Comparison of ENCODE assay signal across 16 cellular contexts in genomic region chr17:56153215-56153614, GRCh38. TPM values are rescaled to one million over a fixed set of nuclear protein-coding genes. Genes with fewer than 3 reads are reported as not detected.
DNase-seq lines count a peak whose midpoint lies in the region; ATAC-seq, FAIRE-seq and TF ChIP-seq lines count a peak whose summit lies in the region.
"Had no signal": no experiment of that assay in that cellular context is flagged by ENCODE, and none has a peak within 500 bp of the region (broad histone marks: within the 10 kb centered on the region; RNA-seq: fewer than 3 reads in every experiment).

Gene ANKFN1 (plus strand): TSS chr17:56153475. CDS start chr17:56212668, 59,193 bp downstream.

- H3K18ac ChIP-seq in IMR-90 (ENCODE audit: low read depth, low read length): no peak within 1 kb of the TSS; the same call in 1 of the 2 replicates

- H3K9me2 ChIP-seq in hepatocyte (replicated peaks; ENCODE audit: insufficient read depth): no peaks in the 10 kb centered on the region

- H2AK5ac ChIP-seq in IMR-90 (ENCODE audit: low read depth, low read length): 0 out of 2 replicates have a peak within 1 kb of the TSS, but pooled peaks have one; percentile 3

- no peak within 1 kb of the TSS for H3K4me3 ChIP-seq in IMR-90 (ENCODE audit: insufficient read depth, low read depth, low read length)
- no peak within 1 kb of the TSS for H3K4me3 ChIP-seq in hepatocyte
- no peak within 1 kb of the TSS for H3K4me3 ChIP-seq in smooth muscle cell

- no peaks in the 10 kb centered on the region for H3K36me3 ChIP-seq in IMR-90 (ENCODE audit: control insufficient read depth, insufficient read depth, low read length)
- H3K36me3 ChIP-seq in hepatocyte (replicated peaks; ENCODE audit: insufficient read depth, low read depth): no peaks in the 10 kb centered on the region
- H3K36me3 ChIP-seq in smooth muscle cell (ENCODE audit: low read depth): no peaks in the 10 kb centered on the region

- H3K79me2 ChIP-seq in hepatocyte (no peaks in the 10 kb centered on the region), smooth muscle cell (ENCODE audit: low read depth) (no peaks in the 10 kb centered on the region)

- TF ChIP-seq CTCF in IMR-90 (conservative IDR thresholded peaks at IDR 0.05; ENCODE audit: low read depth, low read length) (no peak), hepatocyte (IDR thresholded peaks at IDR 0.05; ENCODE audit: poor library complexity) (no peak), smooth muscle cell (IDR thresholded peaks at IDR 0.05; ENCODE audit: borderline replicate concordance, insufficient read depth, poor library complexity, severe bottlenecking) (no peak)

- intact Hi-C loops in IMR-90 (cut with micrococcal nuclease) (no loop called here), Right ventricle myocardium superior (cut with DNase I) (no loop called here)

- H3K23ac ChIP-seq in IMR-90 (ENCODE audit: low read depth, low read length): no peak within 1 kb of the TSS

- no peak within 1 kb of the TSS for H2BK5ac ChIP-seq in IMR-90 (ENCODE audit: low read depth, low read length, poor library complexity, severe bottlenecking)

- no peak within 1 kb of the TSS; the same call in 2 of the 3 replicates for H2BK15ac ChIP-seq in IMR-90 (ENCODE audit: low read depth, low read length)

- no peaks in the 10 kb centered on the region for H3K79me1 ChIP-seq in IMR-90 (ENCODE audit: low read depth in 1 of 2, low read length in 2 of 2)

- FAIRE-seq in GM12892 (lab: Jason Lieb, UNC): no peak

- 0 out of 4 replicates have a peak within 1 kb of the TSS, but pooled peaks of 1 of the 2 experiments have one; percentile 4 for H4K8ac ChIP-seq in IMR-90 (ENCODE audit: low read depth in 2 of 2, low read length in 2 of 2)

- CTCF ChIA-PET in IMR-90 (lab: Yijun Ruan, JAX): interaction anchor here (0.6 kb wide), 1 partner anchor 16 kb away, joined by 5 read pairs; no protein-coding TSS in a partner anchor
- CTCF ChIA-PET in T-cell (lab: Charles Lee): no interaction called here

- in situ Hi-C loops in IMR-90 (cut with MboI; ENCODE audit: low sequenced_read_pairs): no loop called here

- H3K9ac ChIP-seq in IMR-90 (ENCODE audit: low read depth, low read length): no peak within 1 kb of the TSS
- H3K9ac ChIP-seq in smooth muscle cell (ENCODE audit: low read depth): no peak within 1 kb of the TSS

- H3K27me3 Mint-ChIP-seq in T-cell: peaks cover 3 to 7% of the 10 kb centered on the region in 2 donors

- H3K9me3 Mint-ChIP-seq in T-cell: no peaks in the 10 kb centered on the region

- H3K4me3 Mint-ChIP-seq in T-cell: no peak within 1 kb of the TSS
- H3K4me3 Mint-ChIP-seq: CD8-positive, alpha-beta memory T cell had no signal

- H4K5ac ChIP-seq in IMR-90 (ENCODE audit: low read depth, low read length): no peak within 1 kb of the TSS

- TF ChIP-seq POLR2A in IMR-90 (IDR thresholded peaks at IDR 0.05; ENCODE audit: low read depth, low read length): no peak
- no peak for TF ChIP-seq POLR2A in GM12892 (IDR thresholded peaks at IDR 0.05; ENCODE audit: low read depth, low read length)

- TF ChIP-seq RAD21 in IMR-90 (IDR thresholded peaks at IDR 0.05; ENCODE audit: low read length): no peak

- ATAC-seq in IMR-90 (ENCODE audit: low read depth): no peak
- ATAC-seq in Right ventricle myocardium superior (ENCODE audit: poor library complexity): no peak
- no peak for ATAC-seq in T-cell (replicated peaks in 1 of 4)
- ATAC-seq: Panc1, Right ventricle myocardium inferior had no signal

- H3K9me3 ChIP-seq in IMR-90 (ENCODE audit: control insufficient read depth, insufficient read depth, low read length) (no peaks in the 10 kb centered on the region), hepatocyte (ENCODE audit: low read depth) (no peaks in the 10 kb centered on the region), smooth muscle cell (replicated peaks; ENCODE audit: low read depth) (no peaks in the 10 kb centered on the region)

- peak within 1 kb of the TSS; percentile 18; the same call in 1 of the 2 replicates for H2BK120ac ChIP-seq in IMR-90 (ENCODE audit: low read depth, low read length)

- H2AK9ac ChIP-seq in IMR-90 (replicated peaks; ENCODE audit: low read depth, low read length, poor library complexity): no peak within 1 kb of the TSS

- H3K4me1 ChIP-seq in IMR-90 (ENCODE audit: control insufficient read depth, insufficient read depth, low read length) (no peaks in the 10 kb centered on the region), hepatocyte (ENCODE audit: insufficient read depth) (peaks cover 25% of the 10 kb centered on the region), smooth muscle cell (ENCODE audit: low read depth) (peaks cover 24% of the 10 kb centered on the region)

- no peak within 1 kb of the TSS for H2BK20ac ChIP-seq in IMR-90 (ENCODE audit: low read depth, low read length)

- BruUV-seq in IMR-90 (replicated peaks; lab: Mats Ljungman, UMichigan): no TSS peak

- no peak for DNase-seq in IMR-90
- DNase-seq in astrocyte of the hippocampus (ENCODE audit: low read depth, low spot score): peak; percentile 52
- DNase-seq in hepatocyte (ENCODE audit: low spot score): no peak
- DNase-seq in smooth muscle cell (lab: John Stamatoyannopoulos, UW; ENCODE audit: unreplicated experiment): no peak
- DNase-seq in Right ventricle myocardium superior: no peak
- no peak for DNase-seq in T-cell
- DNase-seq in NCI-H2107 (lab: John Stamatoyannopoulos, UW): no peak
- no peak for DNase-seq in GM12892 (ENCODE audit: insufficient read length)
- DNase-seq: CD8-positive, alpha-beta memory T cell; H7; MV-4-11; NCI-H146; NCI-H446 treated with DMSO at 0.1 percent for 48 hours had no signal

- H3K4ac ChIP-seq in IMR-90 (ENCODE audit: low read depth, low read length): no peak within 1 kb of the TSS

- H3K4me2 ChIP-seq in IMR-90 (ENCODE audit: low read depth, low read length) (no peak within 1 kb of the TSS), hepatocyte (no peak within 1 kb of the TSS), smooth muscle cell (peak within 1 kb of the TSS; percentile 12)

- 0 out of 2 replicates have a peak within 1 kb of the TSS, but pooled peaks have one; percentile 23 for H3K14ac ChIP-seq in IMR-90 (replicated peaks; ENCODE audit: low read depth, low read length)

- WGBS in IMR-90 (ENCODE audit: extremely low coverage in 2 of 2, insufficient read length in 1 of 2), 2 experiments: 45% methylated on average over 3 of the region's 8 CpGs; no CpG with 5 or more reads in 1 of the 2 experiments
- WGBS in hepatocyte (ENCODE audit: low lambda C conversion rate, missing lambda C conversion rate): 74% methylated on average over 8 of the region's 8 CpGs
- WGBS in smooth muscle cell (ENCODE audit: low lambda C conversion rate): 77% methylated on average over 8 of the region's 8 CpGs

- no peak within 1 kb of the TSS for H4K91ac ChIP-seq in IMR-90 (ENCODE audit: insufficient read depth, low read depth, low read length)

- no peak within 1 kb of the TSS for H3K27ac Mint-ChIP-seq in T-cell

- H3F3A ChIP-seq in smooth muscle cell (ENCODE audit: low read depth): no peaks in the 10 kb centered on the region

- no peaks in the 10 kb centered on the region for H3K27me3 ChIP-seq in IMR-90 (ENCODE audit: control insufficient read depth, insufficient read depth, low read length)
- H3K27me3 ChIP-seq in hepatocyte: no peaks in the 10 kb centered on the region
- H3K27me3 ChIP-seq in smooth muscle cell (ENCODE audit: low read depth): no peaks in the 10 kb centered on the region

- dilution Hi-C loops in IMR-90 (cut with HindIII; ENCODE audit: low sequenced_read_pairs, unreplicated experiment): no loop called here

- POLR2A ChIA-PET in IMR-90 (lab: Charles Lee; ENCODE audit: unreplicated experiment): no interaction called here
- POLR2A ChIA-PET in T-cell (lab: Charles Lee): no interaction called here

- no peak within 1 kb of the TSS for H3K27ac ChIP-seq in IMR-90 (ENCODE audit: insufficient read depth, low read length)
- H3K27ac ChIP-seq in hepatocyte: peak within 1 kb of the TSS; percentile 17
- peak within 1 kb of the TSS; percentile 50 for H3K27ac ChIP-seq in smooth muscle cell (ENCODE audit: low read depth)

- H3K9me1 ChIP-seq in IMR-90 (ENCODE audit: insufficient read depth, low read length): no peaks in the 10 kb centered on the region

- H4K20me1 ChIP-seq in IMR-90 (ENCODE audit: insufficient read depth, low read length) (no peaks in the 10 kb centered on the region), hepatocyte (ENCODE audit: insufficient read depth, poor library complexity, severe bottlenecking) (no peaks in the 10 kb centered on the region), smooth muscle cell (ENCODE audit: low read depth) (no peaks in the 10 kb centered on the region)

- H3K36me3 Mint-ChIP-seq in T-cell: no peaks in the 10 kb centered on the region
- H3K36me3 Mint-ChIP-seq: CD8-positive, alpha-beta memory T cell had no signal

- no peak within 1 kb of the TSS for H3K56ac ChIP-seq in IMR-90 (ENCODE audit: extremely low read depth, insufficient read depth, low read length)

- H3K4me1 Mint-ChIP-seq in T-cell: no peaks in the 10 kb centered on the region
- H3K4me1 Mint-ChIP-seq: CD8-positive, alpha-beta memory T cell had no signal

- H2AFZ ChIP-seq in IMR-90 (replicated peaks; ENCODE audit: low read length, poor library complexity): no peak within 1 kb of the TSS
- H2AFZ ChIP-seq in hepatocyte: no peak within 1 kb of the TSS
- H2AFZ ChIP-seq in smooth muscle cell (ENCODE audit: low read depth): peak within 1 kb of the TSS; percentile 27

TF ChIP-seq in IMR-90, 13 proteins besides CTCF, POLR2A, EP300 and RAD21 (continues in another document):
- TF ChIP-seq BHLHE40 (IDR thresholded peaks at IDR 0.05; ENCODE audit: low read depth, low read length): no peak
- TF ChIP-seq, protein P1, sequence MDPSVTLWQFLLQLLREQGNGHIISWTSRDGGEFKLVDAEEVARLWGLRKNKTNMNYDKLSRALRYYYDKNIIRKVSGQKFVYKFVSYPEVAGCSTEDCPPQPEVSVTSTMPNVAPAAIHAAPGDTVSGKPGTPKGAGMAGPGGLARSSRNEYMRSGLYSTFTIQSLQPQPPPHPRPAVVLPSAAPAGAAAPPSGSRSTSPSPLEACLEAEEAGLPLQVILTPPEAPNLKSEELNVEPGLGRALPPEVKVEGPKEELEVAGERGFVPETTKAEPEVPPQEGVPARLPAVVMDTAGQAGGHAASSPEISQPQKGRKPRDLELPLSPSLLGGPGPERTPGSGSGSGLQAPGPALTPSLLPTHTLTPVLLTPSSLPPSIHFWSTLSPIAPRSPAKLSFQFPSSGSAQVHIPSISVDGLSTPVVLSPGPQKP (IDR thresholded peaks at IDR 0.05; ENCODE audit: borderline replicate concordance, low read depth, low read length): no peak
- TF ChIP-seq MXI1 (IDR thresholded peaks at IDR 0.05; ENCODE audit: borderline replicate concordance, low read depth, low read length): no peak
- no peak for TF ChIP-seq CHD1 (IDR thresholded peaks at IDR 0.05; ENCODE audit: low read depth, low read length)

RNA-seq across cellular contexts. Expression of gene ANKFN1, which starts in this region (rescaled TPM):
- under 0.01 TPM in 1 of 2 replicates, not detected in the other for total RNA-seq in IMR-90 (2012; rRNA removed)
- not detected in 2 replicates for polyA plus RNA-seq in IMR-90 (2012; rRNA removed)
- 0.01 and 0.04 TPM in 2 replicates for polyA plus RNA-seq in IMR-90 (2012; cell fraction: cytosol; rRNA removed)
- polyA plus RNA-seq in IMR-90 (2012; cell fraction: nucleus; rRNA removed; ENCODE audit: low replicate concordance): 0.05 TPM in 1 of 2 replicates, not detected in the other
- total RNA-seq in hepatocyte: 0.10 and 0.28 TPM in 2 replicates
- 0.83 and 1.2 TPM in 2 replicates for polyA plus RNA-seq in hepatocyte
- 0.45 TPM in 1 of 2 replicates, not detected in the other for total RNA-seq in smooth muscle cell
- polyA plus RNA-seq in smooth muscle cell: 0.24 TPM in 1 of 2 replicates, not detected in the other
- total RNA-seq in Right ventricle myocardium superior: not detected
- total RNA-seq in T-cell: not detected
- polyA plus RNA-seq in GM12892 (2012; ENCODE audit: missing spikeins): 0.17 TPM
- total RNA-seq: CD8-positive, alpha-beta memory T cell; H7; LHCN-M2; Right ventricle myocardium inferior had no signal
- polyA plus RNA-seq: CD8-positive, alpha-beta memory T cell had no signal
